ENCODE assay signal across 1 cellular context in genomic region chr11:78952866-78953265, GRCh38.
TF ChIP-seq lines count a peak whose summit lies in the region.

No MANE protein-coding gene starts in this region.

TF ChIP-seq in SK-N-SH treated with all-trans-retinoic acid at 6 μM for 48 hours, 23 proteins besides CTCF, POLR2A, EP300 and RAD21 (continued from another document):
- TF ChIP-seq PATZ1 (CRISPR knock-in tag; IDR thresholded peaks at IDR 0.05; ENCODE audit: borderline replicate concordance) (no peak), POU6F1 (CRISPR knock-in tag; IDR thresholded peaks at IDR 0.05; ENCODE audit: borderline replicate concordance, low read depth) (no peak)
